Comparison of ENCODE assay signal across 12 cellular contexts in the genomic region with DNA sequence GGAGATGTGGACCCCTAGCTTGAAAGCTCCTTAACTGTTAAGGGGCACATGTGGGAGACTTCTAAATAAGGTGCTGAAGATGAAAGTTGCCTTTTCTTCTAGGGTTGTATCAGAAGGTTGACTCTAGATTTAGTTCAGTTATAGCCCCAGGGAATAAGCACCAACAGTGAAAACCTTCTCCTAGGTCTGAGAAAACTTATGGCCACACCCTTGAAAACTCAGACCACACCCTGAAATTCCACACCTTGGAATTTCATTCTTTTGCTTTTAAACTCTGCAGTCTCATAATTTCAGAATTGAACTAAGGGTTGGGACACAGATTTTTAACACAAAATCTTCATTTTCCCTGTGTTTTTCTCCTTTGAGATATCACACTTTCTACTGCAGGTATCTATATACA.
"Had no signal": no experiment of that assay in that cellular context is flagged by ENCODE, and none has a peak within 500 bp of the region (broad histone marks: within the 10 kb centered on the region; RNA-seq: fewer than 3 reads in every experiment).

No MANE protein-coding gene starts in this region.

- H3K27ac ChIP-seq: heart left ventricle, neutrophil, parathyroid adenoma had no signal

- FAIRE-seq: frontal cortex had no signal

- ATAC-seq: activated CD4-positive, CD25-positive, alpha-beta regulatory T cell treated with anti-CD3 and anti-CD28 coated beads, Interleukin-2, amount 50 U/mL, for 24 hours; heart left ventricle; left cardiac atrium; naive thymus-derived CD8-positive, alpha-beta T cell had no signal

- H3K36me3 ChIP-seq: heart left ventricle, neutrophil had no signal

- H3K4me1 ChIP-seq: heart left ventricle, parathyroid adenoma had no signal

- H3K27me3 ChIP-seq: heart left ventricle, neutrophil had no signal

- H2AFZ ChIP-seq: parathyroid adenoma had no signal

- H3K9me3 ChIP-seq: heart left ventricle, neutrophil had no signal

- H3K4me3 ChIP-seq: heart left ventricle had no signal

- DNase-seq: activated naive CD8-positive, alpha-beta T cell treated with anti-CD3 and anti-CD28 coated beads for 36 hours; amygdala; cerebellar nuclear complex; effector memory CD4-positive, alpha-beta T cell; heart left ventricle; left cardiac atrium; naive thymus-derived CD8-positive, alpha-beta T cell; stimulated activated CD4-positive, alpha-beta T cell treated with anti-CD3 and anti-CD28 coated beads, Interleukin-2, amount 100 ng/mL, for 48 hours had no signal

- H3K79me2 ChIP-seq: parathyroid adenoma had no signal

- H3K9ac ChIP-seq: parathyroid adenoma had no signal
